In genomic region chr1:31688233-31688918, GRCh38 we compare ENCODE assay signal across 26 cellular contexts. TPM values are rescaled to one million over a fixed set of nuclear protein-coding genes. Genes with fewer than 3 reads are reported as not detected.
DNase-seq lines count a peak whose midpoint lies in the region; ATAC-seq and TF ChIP-seq lines count a peak whose summit lies in the region.
"Had no signal": no experiment of that assay in that cellular context is flagged by ENCODE, and none has a peak within 500 bp of the region (broad histone marks: within the 10 kb centered on the region; RNA-seq: fewer than 3 reads in every experiment).

No MANE protein-coding gene starts in this region.

- H3K27ac ChIP-seq in breast epithelium (peak overlapping the region; percentile 2 to 36), suprapubic skin (no peak overlapping the region)
- H3K27ac ChIP-seq: 22Rv1, body of pancreas, GM23248 had no signal

- 69% methylated on average over 8 of the region's 8 CpGs for WGBS in suprapubic skin

- TF ChIP-seq POLR2A in breast epithelium (IDR thresholded peaks at IDR 0.05) (no peak), suprapubic skin (IDR thresholded peaks at IDR 0.05) (no peak)

- H3K27me3 ChIP-seq in breast epithelium (no peaks in the 10 kb centered on the region), suprapubic skin (no peaks in the 10 kb centered on the region)
- H3K27me3 ChIP-seq: body of pancreas, heart left ventricle had no signal

- H3K36me3 ChIP-seq in breast epithelium (no peaks in the 10 kb centered on the region), suprapubic skin (peaks cover 70% of the 10 kb centered on the region)

- H3K36me3 Mint-ChIP-seq in MCF 10A (ENCODE audit: insufficient read depth, unreplicated experiment) = peaks cover 18% of the 10 kb centered on the region
- H3K36me3 Mint-ChIP-seq in osteocyte (ENCODE audit: unreplicated experiment) = peaks cover 7% of the 10 kb centered on the region
- H3K36me3 Mint-ChIP-seq: activated CD8-positive, alpha-beta memory T cell treated with anti-CD3 and anti-CD28 coated beads, Interleukin-2, amount 10 ng/mL, durations not matched to agents 7 days and 5 days had no signal

- H3K4me3 ChIP-seq in breast epithelium = no peak overlapping the region
- H3K4me3 ChIP-seq in suprapubic skin = no peak overlapping the region
- H3K4me3 ChIP-seq: body of pancreas, GM23248, heart left ventricle had no signal

- H3K27me3 Mint-ChIP-seq in MCF 10A (ENCODE audit: insufficient read depth, unreplicated experiment) = no peaks in the 10 kb centered on the region
- H3K27me3 Mint-ChIP-seq in osteocyte (ENCODE audit: unreplicated experiment) = no peaks in the 10 kb centered on the region

- intact Hi-C loops in breast epithelium (cut with DNase I; ENCODE audit: low total_unique reads) = no loop called here
- intact Hi-C loops in MCF 10A (cut with micrococcal nuclease) = no loop called here

- H3K9me3 Mint-ChIP-seq in MCF 10A (ENCODE audit: unreplicated experiment) (no peaks in the 10 kb centered on the region), osteocyte (ENCODE audit: unreplicated experiment) (no peaks in the 10 kb centered on the region)
- H3K9me3 Mint-ChIP-seq: activated B cell treated with CpG ODN at 0.5 μM for 24 hours; activated naive CD8-positive, alpha-beta T cell treated with anti-CD3 and anti-CD28 coated beads, Interleukin-2, amount 50 U/mL, for 24 hours; CD4-positive, alpha-beta T cell had no signal

- no peak for DNase-seq in breast epithelium (ENCODE audit: low spot score in 2 of 2)
- DNase-seq in MCF 10A (ENCODE audit: unreplicated experiment) = no peak
- peak; percentile 24 for DNase-seq in iris pigment epithelial cell (ENCODE audit: low read depth)
- no peak for DNase-seq in osteocyte (ENCODE audit: extremely low spot score, unreplicated experiment)
- no peak for DNase-seq in NCI-H2171 (lab: John Stamatoyannopoulos, UW)
- no peak for DNase-seq in stimulated activated CD4-positive, alpha-beta T cell treated with anti-CD3 and anti-CD28 coated beads, Interleukin-4, amount 100 ng/mL, for 4 hours
- DNase-seq in suprapubic skin (ENCODE audit: low spot score in 2 of 2) = no peak
- DNase-seq: activated B cell treated with CpG ODN at 0.5 μM for 24 hours; activated CD8-positive, alpha-beta memory T cell treated with anti-CD3 and anti-CD28 coated beads, Interleukin-2, amount 10 ng/mL, durations not matched to agents 7 days and 5 days; activated naive CD8-positive, alpha-beta T cell treated with anti-CD3 and anti-CD28 coated beads, Interleukin-2, amount 50 U/mL, for 24 hours; activated T-cell treated with anti-CD3 and anti-CD28 coated beads, Interleukin-2, amount 50 U/mL, for 48 hours; body of pancreas; CD4-positive, alpha-beta T cell; effector CD8-positive, alpha-beta T cell; EL; GM23248; heart left ventricle; NCI-H1092; NCI-H187 treated with DMSO at 0.1 percent for 48 hours; NCI-H526; occipital lobe; SIG-M5; stimulated activated CD4-positive, alpha-beta T cell treated with anti-CD3 and anti-CD28 coated beads, Interleukin-2, amount 100 ng/mL, for 24 hours had no signal

- no peak for ATAC-seq in GM18909 (IDR thresholded peaks at IDR 0.05; ENCODE audit: poor library complexity, unreplicated experiment)
- ATAC-seq: activated CD8-positive, alpha-beta memory T cell treated with anti-CD3 and anti-CD28 coated beads, Interleukin-2, amount 10 ng/mL, durations not matched to agents 7 days and 5 days; activated naive CD8-positive, alpha-beta T cell treated with anti-CD3 and anti-CD28 coated beads, Interleukin-2, amount 50 U/mL, for 24 hours; body of pancreas; heart left ventricle; Panc1 had no signal

- CTCF ChIA-PET in MCF 10A (lab: Yijun Ruan, JAX) = interaction anchor here (0.6 to 1.4 kb wide), 2 partner anchors 22 to 664 kb away, joined by 4 read pairs; no protein-coding TSS in a partner anchor

- H3K9me3 ChIP-seq in breast epithelium (no peaks in the 10 kb centered on the region), suprapubic skin (no peaks in the 10 kb centered on the region)
- H3K9me3 ChIP-seq: body of pancreas, heart left ventricle had no signal

- no peak for TF ChIP-seq EP300 in suprapubic skin (IDR thresholded peaks at IDR 0.05)

- no peak overlapping the region for H3K4me3 Mint-ChIP-seq in MCF 10A (ENCODE audit: unreplicated experiment)
- no peak overlapping the region for H3K4me3 Mint-ChIP-seq in osteocyte (ENCODE audit: unreplicated experiment)
- H3K4me3 Mint-ChIP-seq: activated B cell treated with CpG ODN at 0.5 μM for 24 hours; activated CD8-positive, alpha-beta memory T cell treated with anti-CD3 and anti-CD28 coated beads, Interleukin-2, amount 10 ng/mL, durations not matched to agents 7 days and 5 days; activated naive CD8-positive, alpha-beta T cell treated with anti-CD3 and anti-CD28 coated beads, Interleukin-2, amount 50 U/mL, for 24 hours; CD4-positive, alpha-beta T cell had no signal

- H3K4me1 Mint-ChIP-seq in MCF 10A (ENCODE audit: insufficient read depth, unreplicated experiment) (peaks cover 18% of the 10 kb centered on the region), osteocyte (ENCODE audit: unreplicated experiment) (peaks cover 29% of the 10 kb centered on the region)
- H3K4me1 Mint-ChIP-seq: activated B cell treated with CpG ODN at 0.5 μM for 24 hours; activated CD8-positive, alpha-beta memory T cell treated with anti-CD3 and anti-CD28 coated beads, Interleukin-2, amount 10 ng/mL, durations not matched to agents 7 days and 5 days; activated naive CD8-positive, alpha-beta T cell treated with anti-CD3 and anti-CD28 coated beads, Interleukin-2, amount 50 U/mL, for 24 hours had no signal

- H3K4me1 ChIP-seq in breast epithelium = no peaks in the 10 kb centered on the region
- H3K4me1 ChIP-seq in suprapubic skin = no peaks in the 10 kb centered on the region
- H3K4me1 ChIP-seq: body of pancreas, heart left ventricle had no signal

- H3K27ac Mint-ChIP-seq in MCF 10A (ENCODE audit: low read depth, unreplicated experiment) (no peak overlapping the region), osteocyte (ENCODE audit: unreplicated experiment) (peak overlapping the region; percentile 40)
- H3K27ac Mint-ChIP-seq: activated B cell treated with CpG ODN at 0.5 μM for 24 hours; activated CD8-positive, alpha-beta memory T cell treated with anti-CD3 and anti-CD28 coated beads, Interleukin-2, amount 10 ng/mL, durations not matched to agents 7 days and 5 days; activated naive CD8-positive, alpha-beta T cell treated with anti-CD3 and anti-CD28 coated beads, Interleukin-2, amount 50 U/mL, for 24 hours; CD4-positive, alpha-beta T cell had no signal

- TF ChIP-seq CTCF in breast epithelium (IDR thresholded peaks at IDR 0.05) (no peak), MCF 10A (IDR thresholded peaks at IDR 0.05; ENCODE audit: unreplicated experiment) (no peak), osteocyte (IDR thresholded peaks at IDR 0.05) (no peak), suprapubic skin (IDR thresholded peaks at IDR 0.05) (no peak)

- POLR2A ChIA-PET in MCF 10A (lab: Yijun Ruan, JAX) = interaction anchor here (1.0 to 2.5 kb wide), 2 partner anchors 10 to 12 kb away, joined by 3 to 15 read pairs; no protein-coding TSS in a partner anchor

- no TSS peak for BruUV-seq in MCF 10A (replicated peaks; lab: Mats Ljungman, UMichigan)

RNA-seq across cellular contexts. Expression of gene COL16A1, which starts 15.4 kb away (rescaled TPM):
- total RNA-seq in breast epithelium = 10 to 100 TPM; 55.2 to 79.5 (median 58.7) TPM
- total RNA-seq in MCF 10A (2022) = 42.1 and 49.1 TPM in 2 replicates
- total RNA-seq in osteocyte = 89.2 and 90.7 TPM in 2 replicates
- total RNA-seq in suprapubic skin = 100 to 1,000 TPM in 2 of 4 donors, 10 to 100 TPM in 2; 41.6 to 188 (median 93.1) TPM
- total RNA-seq: activated CD8-positive, alpha-beta memory T cell treated with anti-CD3 and anti-CD28 coated beads, Interleukin-2, amount 10 ng/mL, durations not matched to agents 7 days and 5 days; CD4-positive, alpha-beta T cell had no signal

RNA-seq across cellular contexts. Expression of gene PEF1, which starts 43.7 kb away (rescaled TPM):
- total RNA-seq in breast epithelium = 10 to 100 TPM; 67.8 to 84.9 (median 70.1) TPM
- 56.7 and 61.1 TPM in 2 replicates for total RNA-seq in MCF 10A (2022)
- total RNA-seq in osteocyte = 53.4 and 57.0 TPM in 2 replicates
- 100 to 1,000 TPM in 3 of 4 donors, 10 to 100 TPM in 1; 97.9 to 117 (median 103) TPM for total RNA-seq in suprapubic skin
